Comparison of ENCODE assay signal across 14 cellular contexts in genomic region chr5:170221319-170221718, GRCh38. TPM values are rescaled to one million over a fixed set of nuclear protein-coding genes. Genes with fewer than 3 reads are reported as not detected.
DNase-seq lines count a peak whose midpoint lies in the region; ATAC-seq and TF ChIP-seq lines count a peak whose summit lies in the region.
"Had no signal": no experiment of that assay in that cellular context is flagged by ENCODE, and none has a peak within 500 bp of the region (broad histone marks: within the 10 kb centered on the region; RNA-seq: fewer than 3 reads in every experiment).

No MANE protein-coding gene starts in this region.

- no peak for TF ChIP-seq CTCF in CD4-positive, alpha-beta T cell (IDR thresholded peaks at IDR 0.05)
- no peak for TF ChIP-seq CTCF in suprapubic skin (IDR thresholded peaks at IDR 0.05)

- POLR2A ChIA-PET in CD4-positive, alpha-beta T cell (lab: Charles Lee): no interaction called here

- no peak for TF ChIP-seq EP300 in suprapubic skin (IDR thresholded peaks at IDR 0.05)

- H3K4me3 Mint-ChIP-seq in CD4-positive, alpha-beta T cell: no peak overlapping the region
- H3K4me3 Mint-ChIP-seq: activated T-helper 17 cell treated with anti-CD3 and anti-CD28 coated beads, Interleukin-2, amount 50 U/mL, for 72 hours; memory B cell; T-helper 1 cell treated with Interleukin-12 subunit alpha and Interleukin-12 subunit beta and Interleukin-4 antibody, amounts not matched to agents 30 μg/mL and 1 μg/mL, for 36 hours had no signal

- intact Hi-C loops in right cardiac atrium (cut with DNase I): loop anchor here in 1 of 4 donors (10.0 kb wide), 1 partner anchor 413 kb away; no protein-coding TSS in a partner anchor
- intact Hi-C loops in CD4-positive, alpha-beta T cell (cut with DNase I, micrococcal nuclease): loop anchor here in 1 of 2 experiments (5.0 kb wide), 1 partner anchor 411 kb away; no protein-coding TSS in a partner anchor

- H3K36me3 Mint-ChIP-seq in CD4-positive, alpha-beta T cell (ENCODE audit: low read depth): no peaks in the 10 kb centered on the region
- H3K36me3 Mint-ChIP-seq: memory B cell had no signal

- H3K4me3 ChIP-seq in right cardiac atrium (ENCODE audit: low read length) (no peak overlapping the region), suprapubic skin (no peak overlapping the region)
- H3K4me3 ChIP-seq: A549, thyroid gland had no signal

- CTCF ChIA-PET in CD4-positive, alpha-beta T cell (lab: Charles Lee): interaction anchor here (1.0 kb wide), 1 partner anchor 200 kb away, joined by 3 read pairs; no protein-coding TSS in a partner anchor

- DNase-seq in NCI-H1092 (lab: John Stamatoyannopoulos, UW): peak; percentile 2
- DNase-seq in NCI-H1092 treated with DMSO at 0.1 percent for 48 hours (lab: John Stamatoyannopoulos, UW): no peak
- no peak for DNase-seq in right cardiac atrium
- no peak for DNase-seq in CD4-positive, alpha-beta T cell
- no peak for DNase-seq in suprapubic skin (ENCODE audit: low spot score in 2 of 2)
- DNase-seq: NCI-H1694 treated with DMSO at 0.1 percent for 48 hours, thyroid gland had no signal

- peaks cover 4% of the 10 kb centered on the region for H3K4me1 Mint-ChIP-seq in CD4-positive, alpha-beta T cell (ENCODE audit: low read depth)
- H3K4me1 Mint-ChIP-seq: activated T-helper 17 cell treated with anti-CD3 and anti-CD28 coated beads, Interleukin-2, amount 50 U/mL, for 72 hours had no signal

- H3K27me3 Mint-ChIP-seq in CD4-positive, alpha-beta T cell: peaks cover 2% of the 10 kb centered on the region
- H3K27me3 Mint-ChIP-seq: activated T-helper 17 cell treated with anti-CD3 and anti-CD28 coated beads, Interleukin-2, amount 50 U/mL, for 72 hours had no signal

- H3K27ac ChIP-seq in angular gyrus (ENCODE audit: low read depth, low read length): peak overlapping the region; percentile 23
- H3K27ac ChIP-seq in right cardiac atrium (ENCODE audit: low read length): peak overlapping the region; percentile 49
- peak overlapping the region; percentile 40 for H3K27ac ChIP-seq in temporal lobe (ENCODE audit: low read depth, low read length)
- no peak overlapping the region for H3K27ac ChIP-seq in CD4-positive, alpha-beta T cell (ENCODE audit: low read depth, low read length)
- no peak overlapping the region for H3K27ac ChIP-seq in suprapubic skin
- H3K27ac ChIP-seq: A549, thyroid gland had no signal

- 53% methylated on average over 5 of the region's 5 CpGs for WGBS in right cardiac atrium
- 45% methylated on average over 5 of the region's 5 CpGs for WGBS in suprapubic skin

- peaks cover 3% of the 10 kb centered on the region for H3K4me1 ChIP-seq in right cardiac atrium (ENCODE audit: control insufficient read depth, insufficient read depth, low read length)
- peaks cover 15% of the 10 kb centered on the region for H3K4me1 ChIP-seq in suprapubic skin
- H3K4me1 ChIP-seq: thyroid gland had no signal

- no peaks in the 10 kb centered on the region for H3K27me3 ChIP-seq in right cardiac atrium (ENCODE audit: control insufficient read depth, insufficient read depth)
- H3K27me3 ChIP-seq in CD4-positive, alpha-beta T cell (ENCODE audit: control insufficient read depth, insufficient read depth, low read length): no peaks in the 10 kb centered on the region
- H3K27me3 ChIP-seq in suprapubic skin: no peaks in the 10 kb centered on the region
- H3K27me3 ChIP-seq: thyroid gland had no signal

- no peak for TF ChIP-seq POLR2A in suprapubic skin (IDR thresholded peaks at IDR 0.05)

- no peak overlapping the region for H3K27ac Mint-ChIP-seq in CD4-positive, alpha-beta T cell
- H3K27ac Mint-ChIP-seq: activated T-helper 17 cell treated with anti-CD3 and anti-CD28 coated beads, Interleukin-2, amount 50 U/mL, for 72 hours; memory B cell; T-helper 1 cell treated with Interleukin-12 subunit alpha and Interleukin-12 subunit beta and Interleukin-4 antibody, amounts not matched to agents 30 μg/mL and 1 μg/mL, for 36 hours had no signal

- ATAC-seq in right cardiac atrium (peak in 1 of 2 donors; percentile 72), HG02763 (IDR thresholded peaks at IDR 0.05; ENCODE audit: unreplicated experiment) (no peak)
- no peak for ATAC-seq in CD4-positive, alpha-beta T cell (ENCODE audit: poor library complexity)
- ATAC-seq: A549; activated T-helper 17 cell treated with anti-CD3 and anti-CD28 coated beads, Interleukin-2, amount 50 U/mL, for 72 hours had no signal

- H3K9me3 ChIP-seq in right cardiac atrium (ENCODE audit: control insufficient read depth, low read length) (no peaks in the 10 kb centered on the region), suprapubic skin (no peaks in the 10 kb centered on the region)
- no peaks in the 10 kb centered on the region for H3K9me3 ChIP-seq in CD4-positive, alpha-beta T cell (ENCODE audit: control insufficient read depth, low read length)
- H3K9me3 ChIP-seq: A549, thyroid gland had no signal

- no peaks in the 10 kb centered on the region for H3K36me3 ChIP-seq in suprapubic skin
- H3K36me3 ChIP-seq: thyroid gland had no signal

- no peaks in the 10 kb centered on the region for H3K9me3 Mint-ChIP-seq in CD4-positive, alpha-beta T cell
- H3K9me3 Mint-ChIP-seq: activated T-helper 17 cell treated with anti-CD3 and anti-CD28 coated beads, Interleukin-2, amount 50 U/mL, for 72 hours; memory B cell; T-helper 1 cell treated with Interleukin-12 subunit alpha and Interleukin-12 subunit beta and Interleukin-4 antibody, amounts not matched to agents 30 μg/mL and 1 μg/mL, for 36 hours had no signal

RNA-seq across cellular contexts. Expression of gene C5orf58, which starts 11.5 kb away (rescaled TPM):
- total RNA-seq in right cardiac atrium (under 1 TPM in 3 of 4 donors, not detected in 1; 0.47 to 0.75 (median 0.49) TPM), temporal lobe (not detected), suprapubic skin (not detected)
- polyA plus RNA-seq in right cardiac atrium: 0.68 TPM
- total RNA-seq in CD4-positive, alpha-beta T cell: not detected
- total RNA-seq: activated T-helper 17 cell treated with anti-CD3 and anti-CD28 coated beads, Interleukin-2, amount 50 U/mL, for 72 hours; thyroid gland had no signal
- polyA plus RNA-seq: A549 had no signal

Comparison
In these comparisons a context has a peak if more than half of its experiments do, and no peak if none do; other contexts are left out.
1. H3K27ac ChIP-seq: peak in angular gyrus (single experiment), right cardiac atrium (single experiment) and temporal lobe (single experiment); none in CD4-positive, alpha-beta T cell (single experiment) and suprapubic skin (single experiment).